ENCODE assay signal across 38 cellular contexts in the genomic region with DNA sequence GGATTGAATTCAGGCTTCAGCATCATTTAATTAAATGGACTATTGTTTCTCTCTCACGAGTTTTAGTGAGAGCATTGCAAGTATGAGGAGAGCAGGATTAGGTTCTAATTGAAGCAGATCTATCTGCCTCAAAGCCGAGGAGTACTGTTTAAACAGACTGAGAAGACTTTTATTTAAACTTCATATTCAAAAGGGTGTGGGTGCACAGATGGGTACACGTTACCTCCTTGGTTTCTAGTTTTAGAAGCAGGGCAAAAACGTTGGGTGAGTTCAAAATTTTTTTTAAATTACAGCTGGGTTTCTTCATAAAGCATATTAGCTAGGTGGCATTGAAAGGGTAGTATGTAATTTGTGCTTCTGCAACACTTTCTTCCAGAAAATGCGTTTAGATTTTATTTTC. TPM values are rescaled to one million over a fixed set of nuclear protein-coding genes. Genes with fewer than 3 reads are reported as not detected.
"Had no signal": no experiment of that assay in that cellular context is flagged by ENCODE, and none has a peak within 500 bp of the region (broad histone marks: within the 10 kb centered on the region; RNA-seq: fewer than 3 reads in every experiment).

No MANE protein-coding gene starts in this region.

- H3K36me3 ChIP-seq: MG63 had no signal

- DNase-seq: Karpas-422, Kasumi-1, MG63, MM.1S, MV-4-11, NCI-H1048, NCI-H1092, NCI-H1092 treated with DMSO at 0.1 percent for 48 hours, NCI-H1105, NCI-H1105 treated with DMSO at 0.1 percent for 48 hours, NCI-H1417, NCI-H1417 treated with DMSO at 0.1 percent for 48 hours, NCI-H1436, NCI-H1436 treated with DMSO at 0.1 percent for 48 hours, NCI-H146, NCI-H1694, NCI-H1694 treated with DMSO at 0.1 percent for 48 hours, NCI-H187, NCI-H187 treated with DMSO at 0.1 percent for 48 hours, NCI-H1930, NCI-H2029, NCI-H2029 treated with DMSO at 0.1 percent for 48 hours, NCI-H2081, NCI-H2081 treated with DMSO at 0.1 percent for 48 hours, NCI-H2107, NCI-H2171, NCI-H2171 treated with DMSO at 0.1 percent for 48 hours, NCI-H2227 treated with DMSO at 0.1 percent for 48 hours, NCI-H226, NCI-H345, NCI-H446, NCI-H446 treated with DMSO at 0.1 percent for 48 hours, NCI-H510A, NCI-H510A treated with DMSO at 0.1 percent for 48 hours had no signal

- H3K4me3 ChIP-seq: MG63 had no signal

RNA-seq across cellular contexts. Expression of a gene that starts 26.5 kb away (rescaled TPM):
- total RNA-seq: LHCN-M2, M059J, MCF 10A, NCI-H460 had no signal
